Comparison of ENCODE assay signal across 17 cellular contexts in genomic region chr10:76554478-76554877, GRCh38.
DNase-seq lines count a peak whose midpoint lies in the region; ATAC-seq, FAIRE-seq and TF ChIP-seq lines count a peak whose summit lies in the region.
"Had no signal": no experiment of that assay in that cellular context is flagged by ENCODE, and none has a peak within 500 bp of the region (broad histone marks: within the 10 kb centered on the region; RNA-seq: fewer than 3 reads in every experiment).

No MANE protein-coding gene starts in this region.

- WGBS in sigmoid colon, 2 donors: 86 to 89% methylated on average over 6 of the region's 6 CpGs

- peak overlapping the region in 1 of 2 donors; percentile 55 for H3K27ac ChIP-seq in right atrium auricular region
- peak overlapping the region in 3 of 4 donors; percentile 66 to 73 (median 70) for H3K27ac ChIP-seq in sigmoid colon
- H3K27ac ChIP-seq: BLaER1 treated with 17β-estradiol and CSF1 and Interleukin-3, amounts not matched to agents 10 nM and 100 nM had no signal

- no peak for FAIRE-seq in GM19239 (lab: Jason Lieb, UNC)
- FAIRE-seq: A204.1 had no signal

- no peaks in the 10 kb centered on the region for H3K9me3 ChIP-seq in right atrium auricular region
- no peaks in the 10 kb centered on the region for H3K9me3 ChIP-seq in sigmoid colon
- H3K9me3 ChIP-seq: BLaER1 treated with 17β-estradiol and CSF1 and Interleukin-3, amounts not matched to agents 10 nM and 100 nM; HAP-1 had no signal

- ATAC-seq in left cardiac atrium (peak; percentile 34 to 42), GM19351 (IDR thresholded peaks at IDR 0.05; ENCODE audit: unreplicated experiment) (no peak)
- ATAC-seq: Panc1 had no signal

- H3K4me3 ChIP-seq in right atrium auricular region (no peak overlapping the region), sigmoid colon (no peak overlapping the region)
- H3K4me3 ChIP-seq: BLaER1 treated with 17β-estradiol and CSF1 and Interleukin-3, amounts not matched to agents 10 nM and 100 nM; HAP-1 had no signal

- H3K36me3 ChIP-seq in right atrium auricular region: no peaks in the 10 kb centered on the region
- no peaks in the 10 kb centered on the region for H3K36me3 ChIP-seq in sigmoid colon
- H3K36me3 ChIP-seq: BLaER1 treated with 17β-estradiol and CSF1 and Interleukin-3, amounts not matched to agents 10 nM and 100 nM; HAP-1 had no signal

- no peak for TF ChIP-seq EP300 in sigmoid colon (IDR thresholded peaks at IDR 0.05)

- intact Hi-C loops in left cardiac atrium (cut with DNase I) (loop anchor here (5.0 to 10.0 kb wide), 4 partner anchors 250 to 1152 kb away; partner anchors contain the start of gene ZNF503 (in 1 of the 2)), sigmoid colon (cut with DNase I) (loop anchor here (5.0 to 10.0 kb wide), 2 partner anchors 300 to 418 kb away; no protein-coding TSS in a partner anchor)

- DNase-seq in left cardiac atrium (no peak), right atrium auricular region (ENCODE audit: low spot score) (no peak), islet precursor cell (peak; percentile 65), sigmoid colon (no peak), GM19239 (ENCODE audit: insufficient read length, low spot score) (no peak)
- DNase-seq in activated effector memory CD4-positive, alpha-beta T cell treated with anti-CD3 and anti-CD28 coated beads, Interleukin-2, amount 50 U/mL, for 16 hours: no peak
- DNase-seq: CD8-positive, alpha-beta memory T cell; DMS79 treated with DMSO at 0.1 percent for 48 hours; MV-4-11; NCI-H1417; NCI-H1930; NCI-H2171 treated with DMSO at 0.1 percent for 48 hours had no signal

- no peaks in the 10 kb centered on the region for H3K27me3 ChIP-seq in right atrium auricular region
- no peaks in the 10 kb centered on the region for H3K27me3 ChIP-seq in sigmoid colon
- H3K27me3 ChIP-seq: BLaER1 treated with 17β-estradiol and CSF1 and Interleukin-3, amounts not matched to agents 10 nM and 100 nM had no signal

- no peak for TF ChIP-seq CTCF in right atrium auricular region (IDR thresholded peaks at IDR 0.05)
- TF ChIP-seq CTCF in sigmoid colon (IDR thresholded peaks at IDR 0.05): no peak

- H3K4me1 ChIP-seq in right atrium auricular region (peaks cover 0 to 57% of the 10 kb centered on the region in 2 donors), sigmoid colon (peaks cover 0 to 82% (median 59%) of the 10 kb centered on the region in 4 donors)
- H3K4me1 ChIP-seq: BLaER1 treated with 17β-estradiol and CSF1 and Interleukin-3, amounts not matched to agents 10 nM and 100 nM; HAP-1 had no signal

- no peak for TF ChIP-seq POLR2A in sigmoid colon (IDR thresholded peaks at IDR 0.05)
